8 cellular contexts compared by ENCODE assay signal in the genomic region with DNA sequence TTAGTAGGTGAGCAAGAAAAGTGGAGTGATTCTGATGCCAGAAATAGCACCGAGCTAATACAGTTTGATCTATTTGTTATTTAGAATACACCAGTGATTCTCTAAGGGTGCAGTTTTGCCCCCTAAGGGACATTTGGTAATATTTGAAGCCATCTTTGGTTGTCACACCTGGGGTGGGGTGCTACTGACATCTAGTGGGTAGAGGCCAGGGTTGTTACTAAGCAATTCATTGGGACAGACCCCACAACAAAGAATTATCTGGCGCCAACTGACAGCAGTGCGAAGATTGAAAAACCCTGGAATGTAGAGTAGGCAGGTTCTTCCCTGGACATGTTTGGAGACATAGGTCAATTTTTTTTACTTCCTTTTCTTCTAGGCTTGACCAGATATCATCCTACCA. TPM values are rescaled to one million over a fixed set of nuclear protein-coding genes. Genes with fewer than 3 reads are reported as not detected.
DNase-seq lines count a peak whose midpoint lies in the region; ATAC-seq and TF ChIP-seq lines count a peak whose summit lies in the region.

No MANE protein-coding gene starts in this region.

- H3K4me3 ChIP-seq in HAP-1 (no peak overlapping the region), right lobe of liver (no peak overlapping the region)

- intact Hi-C loops in right lobe of liver (cut with DNase I) = no loop called here

- H3K27ac ChIP-seq in right lobe of liver = no peak overlapping the region

- H3K9me3 ChIP-seq in HAP-1 = no peaks in the 10 kb centered on the region
- H3K9me3 ChIP-seq in right lobe of liver = no peaks in the 10 kb centered on the region

- H3K27me3 ChIP-seq in HAP-1 (ENCODE audit: low read depth) (no peaks in the 10 kb centered on the region), right lobe of liver (no peaks in the 10 kb centered on the region)

- in situ Hi-C loops in HAP-1 (cut with MboI; ENCODE audit: low sequenced_read_pairs) = no loop called here

- no peaks in the 10 kb centered on the region for H3K4me1 ChIP-seq in HAP-1
- peaks cover 0 to 14% (median 3%) of the 10 kb centered on the region in 4 donors for H3K4me1 ChIP-seq in right lobe of liver

- ATAC-seq in right lobe of liver = peak; percentile 53 to 75 (median 72)
- no peak for ATAC-seq in GM19455 (IDR thresholded peaks at IDR 0.05; ENCODE audit: unreplicated experiment)

- H3K36me3 ChIP-seq in HAP-1 (replicated peaks) = no peaks in the 10 kb centered on the region
- no peaks in the 10 kb centered on the region for H3K36me3 ChIP-seq in right lobe of liver

- peak; percentile 40 to 64 for DNase-seq in HAP-1 (ENCODE audit: low spot score in 2 of 2)
- DNase-seq in NCI-H524 treated with DMSO at 0.1 percent for 48 hours (lab: John Stamatoyannopoulos, UW) = peak; percentile 25
- peak; percentile 68 for DNase-seq in activated effector memory CD4-positive, alpha-beta T cell treated with anti-CD3 and anti-CD28 coated beads, Interleukin-2, amount 50 U/mL, for 16 hours
- no peak for DNase-seq in right lobe of liver
- DNase-seq in NCI-H1694 treated with DMSO at 0.1 percent for 48 hours (lab: John Stamatoyannopoulos, UW) = no peak
- no peak for DNase-seq in OCI-M2 (lab: John Stamatoyannopoulos, UW; ENCODE audit: unreplicated experiment)

- 69% methylated on average over 2 of the region's 3 CpGs for WGBS in right lobe of liver (ENCODE audit: insufficient coverage, low coverage, low lambda C conversion rate, missing lambda C conversion rate)

- TF ChIP-seq CTCF in GM12874 (IDR thresholded peaks at IDR 0.05; ENCODE audit: insufficient read depth, low read depth, low read length) (peak; percentile 60), right lobe of liver (IDR thresholded peaks at IDR 0.05) (peak; percentile 40 to 49 (median 47))

- TF ChIP-seq POLR2A in right lobe of liver (IDR thresholded peaks at IDR 0.05) = no peak

RNA-seq across cellular contexts. Expression of a gene that starts 14.6 kb away (rescaled TPM):
- 10 to 100 TPM in 5 of 6 experiments, 1 to 10 TPM in 1; 7.4 to 19.5 (median 16.1) TPM for total RNA-seq in right lobe of liver

Comparison
In these comparisons a context has a peak if more than half of its experiments do, and no peak if none do; other contexts are left out.
1. DNase-seq: peak in HAP-1 (2 of 2), NCI-H524 treated with DMSO at 0.1 percent for 48 hours (single experiment) and activated effector memory CD4-positive, alpha-beta T cell treated with anti-CD3 and anti-CD28 coated beads, Interleukin-2, amount 50 U/mL, for 16 hours (single experiment); none in right lobe of liver (0 of 3), NCI-H1694 treated with DMSO at 0.1 percent for 48 hours (single experiment) and OCI-M2 (single experiment).